Comparison of ENCODE assay signal across 10 cellular contexts in the genomic region with DNA sequence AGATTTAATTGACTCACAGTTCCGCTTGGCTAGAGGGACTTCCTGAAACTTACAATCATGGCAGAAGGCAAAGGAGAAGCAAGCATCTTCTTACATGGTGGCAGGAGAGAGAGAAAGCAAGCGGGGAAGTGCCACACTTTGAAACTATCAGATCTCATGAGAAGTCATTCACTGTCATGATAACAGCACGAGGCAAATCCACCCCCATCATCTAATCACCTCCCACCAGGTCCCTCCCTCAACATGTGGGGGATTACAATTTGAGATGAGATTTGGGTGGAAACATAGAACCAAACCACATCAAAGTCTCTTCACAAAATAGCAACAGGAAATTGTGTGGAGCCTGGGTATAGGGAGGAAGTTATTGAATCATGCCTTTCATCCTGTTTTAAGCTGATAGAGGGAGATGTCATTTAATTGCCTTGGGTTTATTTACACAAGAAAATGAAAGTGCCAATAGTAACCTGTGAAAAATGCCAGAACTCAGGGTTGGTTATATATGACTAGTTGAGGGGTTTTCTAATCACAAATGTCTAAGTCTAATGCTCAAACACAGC.
DNase-seq lines count a peak whose midpoint lies in the region; ATAC-seq and TF ChIP-seq lines count a peak whose summit lies in the region.
"Had no signal": no experiment of that assay in that cellular context is flagged by ENCODE, and none has a peak within 500 bp of the region (broad histone marks: within the 10 kb centered on the region; RNA-seq: fewer than 3 reads in every experiment).

No MANE protein-coding gene starts in this region.

- ATAC-seq in HCT116, result peak; percentile 80
- peak; percentile 78 for ATAC-seq in central memory CD8-positive, alpha-beta T cell (replicated peaks; ENCODE audit: extremely low read depth, poor library complexity, severe bottlenecking)
- ATAC-seq in gastrocnemius medialis, result no peak
- ATAC-seq in HG03432 (IDR thresholded peaks at IDR 0.05; ENCODE audit: unreplicated experiment), result no peak
- ATAC-seq in psoas muscle, result no peak
- ATAC-seq in GM21619 (IDR thresholded peaks at IDR 0.05; ENCODE audit: unreplicated experiment), result no peak

- H3K27ac ChIP-seq in HCT116 (ENCODE audit: low read depth, low read length) (peak overlapping the region; percentile 97), gastrocnemius medialis (no peak overlapping the region), psoas muscle (no peak overlapping the region)

- DNase-seq in HCT116 (ENCODE audit: low read depth, low spot score), result peak; percentile 97
- peak; percentile 79 for DNase-seq in activated CD4-positive, alpha-beta T cell treated with anti-CD3 and anti-CD28 coated beads, Interleukin-2, amount 10 ng/mL, durations not matched to agents 24 days and 14 days
- DNase-seq in central memory CD8-positive, alpha-beta T cell (ENCODE audit: low spot score in 2 of 2), result peak in 1 of 2 donors; percentile 16
- DNase-seq in stimulated activated CD4-positive, alpha-beta T cell treated with anti-CD3 and anti-CD28 coated beads, Interleukin-1b, Interleukin-23, amount 100 ng/mL, for 48 hours, result peak; percentile 41
- DNase-seq in gastrocnemius medialis, result no peak
- DNase-seq in psoas muscle, result no peak
- DNase-seq: RPMI8226 had no signal

- H2AFZ ChIP-seq in HCT116 (ENCODE audit: low read depth, low read length, poor library complexity, severe bottlenecking), result no peak overlapping the region

- TF ChIP-seq CTCF in HCT116 (IDR thresholded peaks at IDR 0.05 in 2 of 3, conservative IDR thresholded peaks at IDR 0.05 in 1 of 3; ENCODE audit: borderline replicate concordance in 1 of 3, insufficient read depth in 1 of 3, low read depth in 2 of 3, low read length in 2 of 3) (no peak), gastrocnemius medialis (IDR thresholded peaks at IDR 0.05 in 4 of 5, conservative IDR thresholded peaks at IDR 0.05 in 1 of 5) (no peak), psoas muscle (IDR thresholded peaks at IDR 0.05) (no peak)

- H3K27ac Mint-ChIP-seq in activated CD4-positive, alpha-beta T cell treated with anti-CD3 and anti-CD28 coated beads, Interleukin-2, amount 10 ng/mL, durations not matched to agents 24 days and 14 days, result peak overlapping the region; percentile 62
- H3K27ac Mint-ChIP-seq in central memory CD8-positive, alpha-beta T cell (ENCODE audit: low read depth), result peak overlapping the region; percentile 64
- H3K27ac Mint-ChIP-seq: memory B cell had no signal

- peak overlapping the region; percentile 44 for H3K9ac ChIP-seq in HCT116 (ENCODE audit: low read length)

- H3K4me1 ChIP-seq in HCT116 (ENCODE audit: control insufficient read depth in 1 of 2, insufficient read depth in 2 of 2, low read length in 2 of 2) (peaks cover 62 to 78% of the 10 kb centered on the region in 2 experiments), gastrocnemius medialis (no peaks in the 10 kb centered on the region), psoas muscle (no peaks in the 10 kb centered on the region)

- BruUV-seq in HCT116 (replicated peaks; lab: Mats Ljungman, UMichigan), result no TSS peak

- POLR2A ChIA-PET in HCT116 (lab: Charles Lee), result interaction anchor here (1.0 kb wide), 1 partner anchor 10 kb away, joined by 3 read pairs; no protein-coding TSS in a partner anchor

- 51 to 53% (median 53%) methylated on average over 3 of the region's 3 CpGs for WGBS in psoas muscle, 3 donors

- peak overlapping the region; percentile 67 for H3K4me2 ChIP-seq in HCT116 (ENCODE audit: low read length)

- H3K27me3 ChIP-seq in HCT116 (ENCODE audit: insufficient read depth, low read length) (no peaks in the 10 kb centered on the region), gastrocnemius medialis (no peaks in the 10 kb centered on the region), psoas muscle (ENCODE audit: insufficient read depth in 3 of 3, low read length in 2 of 3) (no peaks in the 10 kb centered on the region)

- H3K4me3 ChIP-seq in HCT116 (replicated peaks in 1 of 2; ENCODE audit: low read depth in 1 of 2, low read length in 2 of 2) (peak overlapping the region; percentile 14 to 32), gastrocnemius medialis (no peak overlapping the region), psoas muscle (no peak overlapping the region)

- H3K4me1 Mint-ChIP-seq in activated CD4-positive, alpha-beta T cell treated with anti-CD3 and anti-CD28 coated beads, Interleukin-2, amount 10 ng/mL, durations not matched to agents 24 days and 14 days, result peaks cover 15% of the 10 kb centered on the region
- peaks cover 10% of the 10 kb centered on the region for H3K4me1 Mint-ChIP-seq in central memory CD8-positive, alpha-beta T cell
- H3K4me1 Mint-ChIP-seq: memory B cell had no signal

- in situ Hi-C loops in gastrocnemius medialis (cut with MboI; ENCODE audit: low sequenced_read_pairs in 4 of 4), result no loop called here

- H3K9me2 ChIP-seq in HCT116 (ENCODE audit: insufficient read depth), result no peaks in the 10 kb centered on the region

- TF ChIP-seq POLR2A in HCT116 (IDR thresholded peaks at IDR 0.05; ENCODE audit: borderline replicate concordance, extremely low read depth, insufficient read depth, insufficient read length) (no peak), gastrocnemius medialis (IDR thresholded peaks at IDR 0.05) (no peak)

- H3K36me3 ChIP-seq in HCT116 (ENCODE audit: control insufficient read depth in 1 of 2, insufficient read depth in 2 of 2, low read length in 2 of 2) (peaks cover 0 to 8% of the 10 kb centered on the region in 2 experiments; a peak in 1 of 4 replicates), gastrocnemius medialis (no peaks in the 10 kb centered on the region), psoas muscle (ENCODE audit: insufficient read depth in 1 of 2, low read depth in 1 of 2) (no peaks in the 10 kb centered on the region)

- H3K79me2 ChIP-seq in HCT116 (ENCODE audit: insufficient read depth, low read length), result no peaks in the 10 kb centered on the region

- no peaks in the 10 kb centered on the region for H3K36me3 Mint-ChIP-seq in activated CD4-positive, alpha-beta T cell treated with anti-CD3 and anti-CD28 coated beads, Interleukin-2, amount 10 ng/mL, durations not matched to agents 24 days and 14 days (ENCODE audit: low read depth)
- peaks cover 1% of the 10 kb centered on the region for H3K36me3 Mint-ChIP-seq in central memory CD8-positive, alpha-beta T cell (ENCODE audit: insufficient read depth)
- H3K36me3 Mint-ChIP-seq: memory B cell had no signal

- H3K9me3 Mint-ChIP-seq in activated CD4-positive, alpha-beta T cell treated with anti-CD3 and anti-CD28 coated beads, Interleukin-2, amount 10 ng/mL, durations not matched to agents 24 days and 14 days, result peaks cover 3% of the 10 kb centered on the region
- H3K9me3 Mint-ChIP-seq in central memory CD8-positive, alpha-beta T cell, result peaks cover 9% of the 10 kb centered on the region

- H3K27me3 Mint-ChIP-seq in activated CD4-positive, alpha-beta T cell treated with anti-CD3 and anti-CD28 coated beads, Interleukin-2, amount 10 ng/mL, durations not matched to agents 24 days and 14 days, result no peaks in the 10 kb centered on the region
- no peaks in the 10 kb centered on the region for H3K27me3 Mint-ChIP-seq in central memory CD8-positive, alpha-beta T cell
- H3K27me3 Mint-ChIP-seq: memory B cell had no signal

- H4K20me1 ChIP-seq in HCT116 (ENCODE audit: insufficient read depth), result no peaks in the 10 kb centered on the region

- H3K4me3 Mint-ChIP-seq in activated CD4-positive, alpha-beta T cell treated with anti-CD3 and anti-CD28 coated beads, Interleukin-2, amount 10 ng/mL, durations not matched to agents 24 days and 14 days, result peak overlapping the region; percentile 25
- H3K4me3 Mint-ChIP-seq in central memory CD8-positive, alpha-beta T cell, result peak overlapping the region; percentile 40
- H3K4me3 Mint-ChIP-seq: memory B cell had no signal

- intact Hi-C loops in HCT116 (cut with micrococcal nuclease), result loop anchor here (5.0 kb wide), 1 partner anchor 370 kb away; no protein-coding TSS in a partner anchor
- intact Hi-C loops in activated CD4-positive, alpha-beta T cell treated with anti-CD3 and anti-CD28 coated beads, Interleukin-2, amount 10 ng/mL, durations not matched to agents 24 days and 14 days (cut with micrococcal nuclease), result loop anchor here (1.0 kb wide), 1 partner anchor 40 kb away; no protein-coding TSS in a partner anchor
- intact Hi-C loops in gastrocnemius medialis (cut with DNase I; ENCODE audit: low total_unique reads), result no loop called here
- intact Hi-C loops in psoas muscle (cut with DNase I), result no loop called here

- peak; percentile 41 for TF ChIP-seq RAD21 in HCT116 (IDR thresholded peaks at IDR 0.05; ENCODE audit: low read depth)

- CTCF ChIA-PET in HCT116 (lab: Charles Lee), result interaction anchor here (1.4 kb wide), 1 partner anchor 76 kb away, joined by 5 read pairs; no protein-coding TSS in a partner anchor

- RAD21 ChIA-PET in HCT116 (lab: Charles Lee; ENCODE audit: low non-redundant PET in 1 of 2, low total read pairs in 2 of 2, uncharacterized antibody in 2 of 2, unreplicated experiment in 2 of 2), result interaction anchor here in 1 of 2 experiments (0.9 kb wide), 1 partner anchor 77 kb away, joined by 3 read pairs; no protein-coding TSS in a partner anchor

- H3K9me3 ChIP-seq in HCT116 (ENCODE audit: control insufficient read depth in 1 of 2, insufficient read depth in 1 of 2, low read depth in 1 of 2, low read length in 2 of 2) (0 out of 4 replicates have a peak, but pooled peaks cover 0 to 3% of the 10 kb centered on the region in 2 experiments), gastrocnemius medialis (no peaks in the 10 kb centered on the region), psoas muscle (no peaks in the 10 kb centered on the region)

TF ChIP-seq in HCT116, 20 proteins besides CTCF, POLR2A, EP300 and RAD21 (continues in another document):
- TF ChIP-seq TCF7L2 (IDR thresholded peaks at IDR 0.05; ENCODE audit: borderline replicate concordance, extremely low read depth, insufficient read depth, insufficient read length) (peak; percentile 100), FOSL1 (IDR thresholded peaks at IDR 0.05; ENCODE audit: low read depth) (peak; percentile 88)
- TF ChIP-seq, protein P1, sequence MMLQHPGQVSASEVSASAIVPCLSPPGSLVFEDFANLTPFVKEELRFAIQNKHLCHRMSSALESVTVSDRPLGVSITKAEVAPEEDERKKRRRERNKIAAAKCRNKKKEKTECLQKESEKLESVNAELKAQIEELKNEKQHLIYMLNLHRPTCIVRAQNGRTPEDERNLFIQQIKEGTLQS (IDR thresholded peaks at IDR 0.05), result no peak

Comparison
In these comparisons a context has a peak if more than half of its experiments do, and no peak if none do; other contexts are left out.
1. ATAC-seq: peak in HCT116 (single experiment) and central memory CD8-positive, alpha-beta T cell (single experiment); none in gastrocnemius medialis (0 of 2), HG03432 (single experiment), psoas muscle (0 of 4) and GM21619 (single experiment).
2. DNase-seq: peak in HCT116 (single experiment), activated CD4-positive, alpha-beta T cell treated with anti-CD3 and anti-CD28 coated beads, Interleukin-2, amount 10 ng/mL, durations not matched to agents 24 days and 14 days (single experiment) and stimulated activated CD4-positive, alpha-beta T cell treated with anti-CD3 and anti-CD28 coated beads, Interleukin-1b, Interleukin-23, amount 100 ng/mL, for 48 hours (single experiment); none in gastrocnemius medialis (0 of 2) and psoas muscle (0 of 2).
3. H3K4me3 ChIP-seq: peak in HCT116 (2 of 2); none in gastrocnemius medialis (0 of 4) and psoas muscle (single experiment).
4. intact Hi-C loops: an anchor here in HCT116 (5.0 kb wide) and activated CD4-positive, alpha-beta T cell treated with anti-CD3 and anti-CD28 coated beads, Interleukin-2, amount 10 ng/mL, durations not matched to agents 24 days and 14 days (1.0 kb wide); none called in gastrocnemius medialis and psoas muscle.